ENCODE assay signal across 7 cellular contexts in genomic region chr6:64713175-64713574, GRCh38.
"Had no signal": no experiment of that assay in that cellular context is flagged by ENCODE, and none has a peak within 500 bp of the region (broad histone marks: within the 10 kb centered on the region; RNA-seq: fewer than 3 reads in every experiment).

No MANE protein-coding gene starts in this region.

- H3K9me3 Mint-ChIP-seq: GM23338, H9 had no signal

- H3K36me3 Mint-ChIP-seq: IgD-negative memory B cell had no signal

- H3K4me2 ChIP-seq: GM23338 had no signal

- H3K27ac ChIP-seq: HL-60 had no signal

- ATAC-seq: GM23338, HepG2 had no signal

- H3K27me3 Mint-ChIP-seq: IgD-negative memory B cell had no signal

- H2AFZ ChIP-seq: GM23338 had no signal

- H3K27ac Mint-ChIP-seq: GM23338, H9, IgD-negative memory B cell had no signal

- DNase-seq: H9, HCEC 1CT, KBM-7 had no signal

- H3K4me3 Mint-ChIP-seq: GM23338, H9, IgD-negative memory B cell had no signal

- H3K4me1 Mint-ChIP-seq: H9, IgD-negative memory B cell had no signal

- H3K4me3 ChIP-seq: GM23338 had no signal
